Comparison of ENCODE assay signal across 20 cellular contexts in the genomic region with DNA sequence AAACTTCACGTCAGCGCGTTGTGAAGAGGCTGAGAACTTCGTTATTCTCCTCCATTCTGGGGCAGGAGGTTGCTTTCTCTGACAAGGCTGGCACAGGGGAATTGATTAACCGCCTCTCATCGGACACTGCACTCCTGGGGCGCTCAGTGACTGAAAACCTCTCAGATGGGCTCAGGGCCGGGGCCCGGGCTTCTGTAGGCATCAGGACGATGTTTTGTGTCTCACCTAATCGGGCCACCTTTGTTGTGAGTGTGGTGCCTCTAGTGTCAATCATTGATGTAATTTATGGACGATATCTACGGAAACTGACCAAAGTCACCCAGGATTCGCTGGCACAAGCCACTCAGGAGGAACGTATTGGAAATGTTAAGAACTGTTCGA. TPM values are rescaled to one million over a fixed set of nuclear protein-coding genes. Genes with fewer than 3 reads are reported as not detected.
"Had no signal": no experiment of that assay in that cellular context is flagged by ENCODE, and none has a peak within 500 bp of the region (broad histone marks: within the 10 kb centered on the region; RNA-seq: fewer than 3 reads in every experiment).

No MANE protein-coding gene starts in this region.

RNA-seq across cellular contexts. Expression of gene GOLGA6L1, which starts 43.9 kb away (rescaled TPM):
- total RNA-seq: activated CD4-positive, alpha-beta T cell treated with anti-CD3 and anti-CD28 coated beads for 36 hours; activated CD8-positive, alpha-beta T cell treated with anti-CD3 and anti-CD28 coated beads, Interleukin-2, amount 10 ng/mL, durations not matched to agents 7 days and 5 days; activated naive CD4-positive, alpha-beta T cell treated with anti-CD3 and anti-CD28 coated beads, Interleukin-2, amount 50 U/mL, for 72 hours; activated T-cell treated with anti-CD3 and anti-CD28 coated beads, Interleukin-2, amount 50 U/mL, for 72 hours; bronchial epithelial cell; dermis blood vessel endothelial cell; endothelial cell of umbilical vein; heart right ventricle; left cardiac atrium; liver; mammary epithelial cell; naive thymus-derived CD4-positive, alpha-beta T cell; osteocyte; posterior vena cava; renal cortical epithelial cell; smooth muscle cell; suprapubic skin; transverse colon; urinary bladder had no signal
- polyA plus RNA-seq: endothelial cell of umbilical vein; esophagus; heart right ventricle; liver; mammary epithelial cell; naive thymus-derived CD4-positive, alpha-beta T cell; smooth muscle cell; urinary bladder had no signal
